Comparison of ENCODE assay signal across 26 cellular contexts in the genomic region with DNA sequence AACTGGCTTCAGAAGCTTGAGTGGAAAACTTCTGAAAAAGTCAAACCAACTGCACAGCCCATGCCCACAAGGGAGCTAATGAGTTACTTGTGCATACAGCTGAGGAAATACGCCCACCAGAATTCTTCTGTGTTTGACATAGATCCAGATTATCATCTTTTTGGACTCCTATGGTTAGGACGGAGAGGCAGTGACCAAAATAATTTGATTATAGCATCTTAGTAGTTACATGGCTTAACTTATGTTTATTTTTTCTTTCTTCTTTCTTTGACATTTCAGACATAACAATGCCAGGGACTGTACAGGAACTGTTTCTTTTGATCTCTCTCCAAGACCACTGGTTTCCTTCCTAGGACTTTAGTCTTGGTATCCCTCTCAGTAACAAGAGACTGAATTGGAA.
"Had no signal": no experiment of that assay in that cellular context is flagged by ENCODE, and none has a peak within 500 bp of the region (broad histone marks: within the 10 kb centered on the region; RNA-seq: fewer than 3 reads in every experiment).

No MANE protein-coding gene starts in this region.

- H3K9me3 Mint-ChIP-seq: mesothelial cell of epicardium; natural killer cell treated with Interleukin-12 subunit alpha and Interleukin-12 subunit beta and Interleukin-15 and Interleukin-18, amount 100 ng/mL, for 72 hours; stimulated activated effector memory CD8-positive, alpha-beta T cell treated with anti-CD3 and anti-CD28 coated beads, Interleukin-12 subunit alpha, Interleukin-12 subunit beta, amount 100 ng/mL, for 72 hours; stimulated activated naive CD8-positive, alpha-beta T cell treated with anti-CD3 and anti-CD28 coated beads, Interleukin-15, Interleukin-2, amounts not matched to agents 100 ng/mL and 50 ng/mL, for 24 hours had no signal

- H3K27me3 ChIP-seq: hepatocyte, pancreas, suprapubic skin, transverse colon, upper lobe of left lung, vagina had no signal

- H3K4me2 ChIP-seq: hepatocyte had no signal

- H3K36me3 Mint-ChIP-seq: mesothelial cell of epicardium; naive thymus-derived CD4-positive, alpha-beta T cell; natural killer cell treated with Interleukin-12 subunit alpha and Interleukin-12 subunit beta and Interleukin-15 and Interleukin-18, amount 100 ng/mL, for 72 hours; stimulated activated effector memory CD8-positive, alpha-beta T cell treated with anti-CD3 and anti-CD28 coated beads, Interleukin-12 subunit alpha, Interleukin-12 subunit beta, amount 100 ng/mL, for 72 hours had no signal

- H3K36me3 ChIP-seq: left ventricle myocardium inferior, pancreas, prostate gland, suprapubic skin, transverse colon, upper lobe of left lung, vagina had no signal

- H3K79me2 ChIP-seq: hepatocyte had no signal

- FAIRE-seq: pancreas had no signal

- H3K4me1 Mint-ChIP-seq: naive thymus-derived CD4-positive, alpha-beta T cell; stimulated activated effector memory CD8-positive, alpha-beta T cell treated with anti-CD3 and anti-CD28 coated beads, Interleukin-12 subunit alpha, Interleukin-12 subunit beta, amount 100 ng/mL, for 72 hours had no signal

- H3K9me3 ChIP-seq: left ventricle myocardium inferior, pancreas, prostate gland, suprapubic skin, transverse colon, upper lobe of left lung, vagina had no signal

- H2AFZ ChIP-seq: hepatocyte had no signal

- ATAC-seq: naive thymus-derived CD4-positive, alpha-beta T cell; natural killer cell treated with Interleukin-12 subunit alpha and Interleukin-12 subunit beta and Interleukin-15 and Interleukin-18, amount 100 ng/mL, for 72 hours; pancreas; right cardiac atrium; sciatic nerve; stimulated activated effector memory CD8-positive, alpha-beta T cell treated with anti-CD3 and anti-CD28 coated beads, Interleukin-12 subunit alpha, Interleukin-12 subunit beta, amount 100 ng/mL, for 72 hours had no signal

- DNase-seq: islet precursor cell; left ventricle myocardium inferior; mesendoderm; naive thymus-derived CD4-positive, alpha-beta T cell; pancreas; posterior cingulate gyrus; retina; right cardiac atrium; stimulated activated CD4-positive, alpha-beta T cell treated with anti-CD3 and anti-CD28 coated beads, Interleukin-12 subunit alpha, Interleukin-12 subunit beta, amount 100 ng/mL, for 4 hours; stimulated activated CD4-positive, alpha-beta T cell treated with anti-CD3 and anti-CD28 coated beads, Interleukin-15, amount 100 ng/mL, for 24 hours; stimulated activated CD4-positive, alpha-beta T cell treated with anti-CD3 and anti-CD28 coated beads, Interleukin-2, amount 100 ng/mL, for 24 hours; stimulated activated CD4-positive, alpha-beta T cell treated with anti-CD3 and anti-CD28 coated beads, Interleukin-4, amount 100 ng/mL, for 1 hour; stimulated activated naive CD4-positive, alpha-beta T cell; transverse colon; upper lobe of left lung had no signal

- H3K4me1 ChIP-seq: left ventricle myocardium inferior, pancreas, prostate gland, suprapubic skin, transverse colon, upper lobe of left lung, vagina had no signal

- H3K27ac ChIP-seq: hepatocyte, left ventricle myocardium inferior, pancreas, prostate gland, skin epidermis, suprapubic skin, transverse colon, upper lobe of left lung, vagina had no signal

- H3K27ac Mint-ChIP-seq: mesothelial cell of epicardium; naive thymus-derived CD4-positive, alpha-beta T cell; natural killer cell treated with Interleukin-12 subunit alpha and Interleukin-12 subunit beta and Interleukin-15 and Interleukin-18, amount 100 ng/mL, for 72 hours; stimulated activated effector memory CD8-positive, alpha-beta T cell treated with anti-CD3 and anti-CD28 coated beads, Interleukin-12 subunit alpha, Interleukin-12 subunit beta, amount 100 ng/mL, for 72 hours; stimulated activated naive CD8-positive, alpha-beta T cell treated with anti-CD3 and anti-CD28 coated beads, Interleukin-15, Interleukin-2, amounts not matched to agents 100 ng/mL and 50 ng/mL, for 24 hours had no signal

- H3K4me3 Mint-ChIP-seq: mesothelial cell of epicardium; naive thymus-derived CD4-positive, alpha-beta T cell; natural killer cell treated with Interleukin-12 subunit alpha and Interleukin-12 subunit beta and Interleukin-15 and Interleukin-18, amount 100 ng/mL, for 72 hours; stimulated activated effector memory CD8-positive, alpha-beta T cell treated with anti-CD3 and anti-CD28 coated beads, Interleukin-12 subunit alpha, Interleukin-12 subunit beta, amount 100 ng/mL, for 72 hours; stimulated activated naive CD8-positive, alpha-beta T cell treated with anti-CD3 and anti-CD28 coated beads, Interleukin-15, Interleukin-2, amounts not matched to agents 100 ng/mL and 50 ng/mL, for 24 hours had no signal

- H3K4me3 ChIP-seq: hepatocyte, left ventricle myocardium inferior, lung, pancreas, prostate gland, skin epidermis, suprapubic skin, transverse colon, upper lobe of left lung, vagina had no signal
